16 cellular contexts compared by ENCODE assay signal in genomic region chrX:107579956-107580355, GRCh38. TPM values are rescaled to one million over a fixed set of nuclear protein-coding genes. Genes with fewer than 3 reads are reported as not detected.
DNase-seq lines count a peak whose midpoint lies in the region; ATAC-seq and TF ChIP-seq lines count a peak whose summit lies in the region.
"Had no signal": no experiment of that assay in that cellular context is flagged by ENCODE, and none has a peak within 500 bp of the region (broad histone marks: within the 10 kb centered on the region; RNA-seq: fewer than 3 reads in every experiment).

No MANE protein-coding gene starts in this region.

- dilution Hi-C loops in mammary epithelial cell (cut with HindIII; ENCODE audit: low sequenced_read_pairs), result no loop called here

- H3K4me1 Mint-ChIP-seq in chondrocyte (ENCODE audit: low read depth), result no peaks in the 10 kb centered on the region
- H3K4me1 Mint-ChIP-seq: CD4-positive, CD25-positive, alpha-beta regulatory T cell had no signal

- H3K4me3 ChIP-seq in mammary epithelial cell (replicated peaks in 1 of 3; ENCODE audit: insufficient read depth in 1 of 3, low read depth in 2 of 3, low read length in 3 of 3) (no peak overlapping the region), left lung (no peak overlapping the region)
- H3K4me3 ChIP-seq: A549 had no signal

- intact Hi-C loops in mammary epithelial cell (cut with micrococcal nuclease) (no loop called here), left lung (cut with DNase I) (no loop called here)

- no peak overlapping the region for H3K4me3 Mint-ChIP-seq in chondrocyte (ENCODE audit: unreplicated experiment)
- H3K4me3 Mint-ChIP-seq: CD4-positive, CD25-positive, alpha-beta regulatory T cell had no signal

- H3K36me3 ChIP-seq in mammary epithelial cell (ENCODE audit: insufficient read depth, low read length) (no peaks in the 10 kb centered on the region), left lung (no peaks in the 10 kb centered on the region)

- H2AFZ ChIP-seq in mammary epithelial cell (ENCODE audit: low read depth, low read length), result no peak overlapping the region

- no peak overlapping the region for H3K27ac Mint-ChIP-seq in chondrocyte (ENCODE audit: unreplicated experiment)
- H3K27ac Mint-ChIP-seq: CD4-positive, CD25-positive, alpha-beta regulatory T cell had no signal

- H3K9me3 Mint-ChIP-seq in chondrocyte (ENCODE audit: low read depth), result peaks cover 26% of the 10 kb centered on the region

- H3K9me3 ChIP-seq in mammary epithelial cell (replicated peaks; ENCODE audit: insufficient read depth, low read length), result no peaks in the 10 kb centered on the region
- H3K9me3 ChIP-seq in left lung, result no peaks in the 10 kb centered on the region
- H3K9me3 ChIP-seq: A549 had no signal

- in situ Hi-C loops in mammary epithelial cell (cut with MboI; ENCODE audit: low sequenced_read_pairs in 2 of 2), result no loop called here

- H3K27me3 Mint-ChIP-seq in chondrocyte (ENCODE audit: low read depth), result no peaks in the 10 kb centered on the region
- H3K27me3 Mint-ChIP-seq: CD4-positive, CD25-positive, alpha-beta regulatory T cell had no signal

- 50% methylated on average over 3 of the region's 3 CpGs for WGBS in mammary epithelial cell (ENCODE audit: low coverage, missing lambda C conversion rate)

- peak; percentile 22 for DNase-seq in EH (ENCODE audit: low read depth)
- DNase-seq in mammary epithelial cell, result peak; percentile 29
- DNase-seq in iPS-NIHi7 (ENCODE audit: extremely low spot score), result peak; percentile 4
- DNase-seq in chondrocyte (ENCODE audit: low spot score), result no peak
- DNase-seq in omental fat pad (ENCODE audit: low spot score), result no peak
- DNase-seq in left lung, result no peak
- DNase-seq: CD4-positive, CD25-positive, alpha-beta regulatory T cell; KBM-7; NCI-H1092 treated with DMSO at 0.1 percent for 48 hours; NCI-H1694; NCI-H510A treated with DMSO at 0.1 percent for 48 hours; SW 1271 had no signal

- peaks cover 2% of the 10 kb centered on the region for H3K36me3 Mint-ChIP-seq in chondrocyte (ENCODE audit: low read depth)
- H3K36me3 Mint-ChIP-seq: CD4-positive, CD25-positive, alpha-beta regulatory T cell had no signal

- no peak for TF ChIP-seq CTCF in mammary epithelial cell (conservative IDR thresholded peaks at IDR 0.05 in 1 of 2, IDR thresholded peaks at IDR 0.05 in 1 of 2; ENCODE audit: extremely low read depth in 1 of 2, insufficient read depth in 1 of 2, low read depth in 1 of 2, low read length in 2 of 2)
- TF ChIP-seq CTCF in chondrocyte (IDR thresholded peaks at IDR 0.05), result no peak
- TF ChIP-seq CTCF in omental fat pad (IDR thresholded peaks at IDR 0.05), result no peak
- no peak for TF ChIP-seq CTCF in left lung (IDR thresholded peaks at IDR 0.05)

- no peak overlapping the region for H3K9ac ChIP-seq in mammary epithelial cell (ENCODE audit: insufficient read depth, low read length)

- no peaks in the 10 kb centered on the region for H3K27me3 ChIP-seq in mammary epithelial cell (ENCODE audit: insufficient read depth, low read length)
- H3K27me3 ChIP-seq in left lung, result no peaks in the 10 kb centered on the region

- peak; percentile 39 for ATAC-seq in HG03442 (IDR thresholded peaks at IDR 0.05; ENCODE audit: unreplicated experiment)
- ATAC-seq in HG03280 (IDR thresholded peaks at IDR 0.05; ENCODE audit: unreplicated experiment), result no peak
- no peak for ATAC-seq in omental fat pad (ENCODE audit: low FRiP score)
- no peak for ATAC-seq in left lung
- ATAC-seq: A549, Panc1 had no signal

- no peak overlapping the region for H3K4me2 ChIP-seq in mammary epithelial cell (ENCODE audit: insufficient read depth, low read depth, low read length)
- H3K4me2 ChIP-seq: A549 had no signal

- no peak overlapping the region for H3K27ac ChIP-seq in mammary epithelial cell (ENCODE audit: insufficient read depth, low read depth, low read length)
- no peak overlapping the region for H3K27ac ChIP-seq in left lung
- H3K27ac ChIP-seq: A549 had no signal

- no peaks in the 10 kb centered on the region for H4K20me1 ChIP-seq in mammary epithelial cell (ENCODE audit: insufficient read depth, low read length)

- CTCF ChIA-PET in mammary epithelial cell (lab: Charles Lee; ENCODE audit: low non-redundant PET), result no interaction called here

- H3K4me1 ChIP-seq in mammary epithelial cell (ENCODE audit: insufficient read depth, low read length) (peaks cover 2% of the 10 kb centered on the region), left lung (no peaks in the 10 kb centered on the region)

- no peaks in the 10 kb centered on the region for H3K79me2 ChIP-seq in mammary epithelial cell (ENCODE audit: insufficient read depth, low read length)

- BruUV-seq in mammary epithelial cell (replicated peaks; lab: Mats Ljungman, UMichigan), result no TSS peak

RNA-seq across cellular contexts. Expression of gene PRPS1, which starts 48.4 kb away (rescaled TPM):
- 10 to 100 TPM; 23.2 to 34.1 TPM for total RNA-seq in mammary epithelial cell
- 34.6 TPM for polyA plus RNA-seq in mammary epithelial cell
- polyA minus RNA-seq in mammary epithelial cell, result 42.5 TPM
- total RNA-seq in chondrocyte, result 30.5 to 40.6 TPM (median 31.6 TPM) in 3 replicates
- total RNA-seq in omental fat pad, result 10 to 100 TPM; 16.4 to 43.6 (median 24.8) TPM
- total RNA-seq in left lung, result 10 to 100 TPM; 29.4 to 36.2 TPM

Comparison
In these comparisons a context has a peak if more than half of its experiments do, and no peak if none do; other contexts are left out.
1. DNase-seq: peak in EH (single experiment), mammary epithelial cell (single experiment) and iPS-NIHi7 (single experiment); none in chondrocyte (single experiment), omental fat pad (single experiment) and left lung (0 of 2).